ENCODE assay signal across 21 cellular contexts in the genomic region with DNA sequence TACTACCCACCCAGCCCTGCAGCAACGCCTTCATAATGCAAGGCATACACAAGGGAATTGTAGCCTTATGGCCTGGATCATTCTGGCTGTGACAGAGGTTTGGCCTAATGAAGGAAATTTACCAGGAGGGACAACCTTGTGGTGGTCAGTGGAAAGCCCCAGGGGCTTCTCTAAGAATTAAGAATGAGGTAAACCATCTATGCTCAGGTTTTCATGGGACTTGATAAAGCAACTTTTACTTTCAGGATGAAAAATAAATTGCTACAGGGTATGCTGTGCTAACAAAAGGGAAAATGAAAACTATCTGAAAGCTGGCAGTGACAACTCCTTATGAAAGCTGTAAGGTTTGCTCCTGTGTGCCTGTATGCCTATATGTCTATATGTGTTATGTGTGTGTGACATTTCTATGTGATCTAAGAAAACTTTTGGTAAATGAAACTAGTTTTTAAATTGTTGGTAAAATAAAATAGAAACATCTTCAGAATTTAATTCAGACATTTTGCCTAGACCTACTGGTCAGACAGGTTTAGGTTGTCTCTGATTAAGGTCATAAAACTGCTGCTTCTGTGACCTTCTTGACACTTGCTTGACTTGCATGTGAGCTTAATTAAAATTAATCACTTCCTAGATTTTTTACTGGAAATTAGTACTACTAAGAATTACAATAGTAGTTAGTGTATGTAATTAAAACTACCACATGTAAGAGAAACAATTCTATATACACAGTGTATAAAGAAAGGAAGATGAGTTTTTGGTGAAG. TPM values are rescaled to one million over a fixed set of nuclear protein-coding genes. Genes with fewer than 3 reads are reported as not detected.
A peak's percentile ranks its signal among the peaks of the same experiment; 100 is the strongest.
DNase-seq lines count a peak whose midpoint lies in the region; ATAC-seq and TF ChIP-seq lines count a peak whose summit lies in the region.
"Had no signal": no experiment of that assay in that cellular context is flagged by ENCODE, and none has a peak within 500 bp of the region (broad histone marks: within the 10 kb centered on the region; RNA-seq: fewer than 3 reads in every experiment).

No MANE protein-coding gene starts in this region.

- H3K4me1 ChIP-seq in MM.1S (ENCODE audit: low read length): peaks cover 3% of the 10 kb centered on the region; the same call in 1 of the 2 replicates
- H3K4me1 ChIP-seq: BLaER1 treated with 17β-estradiol and CSF1 and Interleukin-3, amounts not matched to agents 10 nM and 100 nM had no signal

- no peak overlapping the region for H2AFZ ChIP-seq in MM.1S (ENCODE audit: low read length)

- H3K36me3 ChIP-seq in MM.1S (replicated peaks; ENCODE audit: insufficient read depth, low read length): peaks cover 23% of the 10 kb centered on the region; the same call in 1 of the 2 replicates

- TF ChIP-seq CTCF in MM.1S (IDR thresholded peaks at IDR 0.05; ENCODE audit: low read length) (no peak), omental fat pad (IDR thresholded peaks at IDR 0.05) (no peak)

- H3K9me2 ChIP-seq in MM.1S (replicated peaks; ENCODE audit: insufficient read depth, low read length): no peaks in the 10 kb centered on the region

- H3K36me3 Mint-ChIP-seq in activated naive CD4-positive, alpha-beta T cell treated with anti-CD3 and anti-CD28 coated beads, Interleukin-2, amount 50 U/mL, for 72 hours: peaks cover 42 to 55% of the 10 kb centered on the region in 2 donors

- H3K9me3 ChIP-seq in MM.1S (replicated peaks; ENCODE audit: insufficient read depth, low read length): no peaks in the 10 kb centered on the region

- H3K79me2 ChIP-seq in MM.1S (ENCODE audit: low read length): peaks cover 86% of the 10 kb centered on the region

- H3K27me3 ChIP-seq in MM.1S (replicated peaks; ENCODE audit: insufficient read depth, low read length): no peaks in the 10 kb centered on the region
- H3K27me3 ChIP-seq: BLaER1 treated with 17β-estradiol and CSF1 and Interleukin-3, amounts not matched to agents 10 nM and 100 nM; heart right ventricle had no signal

- 0 out of 2 replicates have a peak, but pooled peaks cover 2% of the 10 kb centered on the region for H4K20me1 ChIP-seq in MM.1S (ENCODE audit: insufficient read depth, low read length)
- H4K20me1 ChIP-seq: BLaER1 treated with 17β-estradiol and CSF1 and Interleukin-3, amounts not matched to agents 10 nM and 100 nM had no signal

- ATAC-seq in activated naive CD4-positive, alpha-beta T cell treated with anti-CD3 and anti-CD28 coated beads, Interleukin-2, amount 50 U/mL, for 72 hours: peak; percentile 26 to 28
- peak; percentile 58 for ATAC-seq in GM21825 (IDR thresholded peaks at IDR 0.05; ENCODE audit: unreplicated experiment)
- ATAC-seq in HG03097 (IDR thresholded peaks at IDR 0.05; ENCODE audit: low FRiP score, unreplicated experiment): peak; percentile 45
- ATAC-seq in omental fat pad (ENCODE audit: low FRiP score): no peak
- ATAC-seq: heart right ventricle; naive thymus-derived CD8-positive, alpha-beta T cell had no signal

- H3K27ac Mint-ChIP-seq in activated naive CD4-positive, alpha-beta T cell treated with anti-CD3 and anti-CD28 coated beads, Interleukin-2, amount 50 U/mL, for 72 hours: no peak overlapping the region
- H3K27ac Mint-ChIP-seq: naive thymus-derived CD8-positive, alpha-beta T cell; progenitor cell of endocrine pancreas; type B pancreatic cell had no signal

- no peak overlapping the region for H3K4me3 ChIP-seq in MM.1S (ENCODE audit: low read length)
- H3K4me3 ChIP-seq: BLaER1 treated with 17β-estradiol and CSF1 and Interleukin-3, amounts not matched to agents 10 nM and 100 nM; heart right ventricle; smooth muscle cell had no signal

- no peak for DNase-seq in activated naive CD4-positive, alpha-beta T cell treated with anti-CD3 and anti-CD28 coated beads, Interleukin-2, amount 50 U/mL, for 72 hours (ENCODE audit: low spot score in 2 of 2)
- DNase-seq in activated naive CD4-positive, alpha-beta T cell (lab: John Stamatoyannopoulos, UW): no peak
- DNase-seq in MM.1S (no peak), NCI-H2029 treated with DMSO at 0.1 percent for 48 hours (lab: John Stamatoyannopoulos, UW) (no peak), omental fat pad (ENCODE audit: low spot score) (no peak)
- no peak for DNase-seq in stimulated activated CD4-positive, alpha-beta T cell treated with anti-CD3 and anti-CD28 coated beads, Interleukin-4, amount 100 ng/mL, for 24 hours
- DNase-seq: caudate nucleus; effector CD8-positive, alpha-beta T cell; heart right ventricle; Kasumi-1; mammary epithelial cell; naive thymus-derived CD8-positive, alpha-beta T cell; NCI-H1436 treated with DMSO at 0.1 percent for 48 hours; NCI-H345 had no signal

- peaks cover 8 to 16% of the 10 kb centered on the region in 2 donors for H3K9me3 Mint-ChIP-seq in activated naive CD4-positive, alpha-beta T cell treated with anti-CD3 and anti-CD28 coated beads, Interleukin-2, amount 50 U/mL, for 72 hours

- H3K4me2 ChIP-seq in MM.1S (ENCODE audit: low read depth, low read length): no peak overlapping the region
- H3K4me2 ChIP-seq: BLaER1 treated with 17β-estradiol and CSF1 and Interleukin-3, amounts not matched to agents 10 nM and 100 nM; smooth muscle cell had no signal

- no peaks in the 10 kb centered on the region; the same call in 1 of the 2 replicates for H3F3A ChIP-seq in MM.1S (ENCODE audit: insufficient read depth, low read length)

- H3K9ac ChIP-seq in MM.1S (ENCODE audit: low read length): no peak overlapping the region
- H3K9ac ChIP-seq: BLaER1 treated with 17β-estradiol and CSF1 and Interleukin-3, amounts not matched to agents 10 nM and 100 nM had no signal

- no peak overlapping the region for H3K27ac ChIP-seq in MM.1S (ENCODE audit: low read length)
- H3K27ac ChIP-seq: BLaER1 treated with 17β-estradiol and CSF1 and Interleukin-3, amounts not matched to agents 10 nM and 100 nM; heart right ventricle had no signal

RNA-seq across cellular contexts. Expression of gene TXK, which starts 19.9 kb away (rescaled TPM):
- total RNA-seq in activated naive CD4-positive, alpha-beta T cell treated with anti-CD3 and anti-CD28 coated beads, Interleukin-2, amount 50 U/mL, for 72 hours: 10 to 100 TPM; 16.4 to 48.2 TPM
- 1 to 10 TPM; 1.8 to 3.5 (median 2.8) TPM for total RNA-seq in omental fat pad
- total RNA-seq: A172 had no signal
